Comparison of ENCODE assay signal across 1 cellular context in genomic region chr12:2276288-2276842, GRCh38.
TF ChIP-seq lines count a peak whose summit lies in the region.

No MANE protein-coding gene starts in this region.

TF ChIP-seq in IMR-90, 13 proteins besides CTCF, POLR2A, EP300 and RAD21 (continued from another document):
- TF ChIP-seq MXI1 (IDR thresholded peaks at IDR 0.05; ENCODE audit: borderline replicate concordance, low read depth, low read length) (no peak), MAFK (IDR thresholded peaks at IDR 0.05; ENCODE audit: low read depth, low read length) (no peak), ELK1 (IDR thresholded peaks at IDR 0.05; ENCODE audit: borderline replicate concordance, low read depth, low read length) (no peak), CHD1 (IDR thresholded peaks at IDR 0.05; ENCODE audit: low read depth, low read length) (no peak), RFX5 (IDR thresholded peaks at IDR 0.05; ENCODE audit: low read depth, low read length) (no peak), MAZ (IDR thresholded peaks at IDR 0.05; ENCODE audit: borderline replicate concordance, low read depth, low read length) (no peak), SMC3 (IDR thresholded peaks at IDR 0.05; ENCODE audit: low read depth, low read length) (no peak)
